ENCODE assay signal across 20 cellular contexts in the genomic region with DNA sequence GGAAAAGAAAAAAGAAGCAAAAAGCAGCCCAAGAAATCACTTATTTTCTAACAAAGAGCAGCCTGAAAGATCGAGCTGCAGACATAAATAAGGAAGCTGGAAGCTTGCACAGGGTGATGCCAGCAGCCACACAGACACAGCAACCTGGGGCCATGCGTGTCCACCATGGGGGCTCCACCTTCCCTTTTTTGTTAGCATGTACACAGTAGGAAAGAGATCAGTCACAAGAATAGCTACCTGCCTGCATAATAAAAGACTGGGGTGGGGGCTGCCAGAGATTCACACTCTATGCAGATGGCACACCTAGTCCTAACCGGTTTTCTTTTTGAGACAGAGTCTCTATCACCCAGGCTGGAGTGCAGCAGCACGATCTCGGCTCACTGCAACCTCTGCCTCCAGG.
"Had no signal": no experiment of that assay in that cellular context is flagged by ENCODE, and none has a peak within 500 bp of the region (broad histone marks: within the 10 kb centered on the region; RNA-seq: fewer than 3 reads in every experiment).

No MANE protein-coding gene starts in this region.

- H3K4me3 ChIP-seq: cardiac muscle cell, esophagus muscularis mucosa, lung, prostate gland, skin epidermis, upper lobe of left lung had no signal

- DNase-seq: activated B cell treated with CpG ODN at 0.5 μM for 24 hours; activated CD4-positive, alpha-beta memory T cell treated with anti-CD3 and anti-CD28 coated beads, Interleukin-2, amount 10 ng/mL, durations not matched to agents 7 days and 5 days; activated CD4-positive, alpha-beta T cell treated with anti-CD3 and anti-CD28 coated beads for 4 hours; activated CD8-positive, alpha-beta memory T cell treated with anti-CD3 and anti-CD28 coated beads, Interleukin-2, amount 10 ng/mL, durations not matched to agents 7 days and 5 days; activated naive CD4-positive, alpha-beta T cell; activated naive CD8-positive, alpha-beta T cell treated with anti-CD3 and anti-CD28 coated beads for 36 hours; amniotic stem cell; effector CD8-positive, alpha-beta T cell; nephron progenitor cell; right cardiac atrium; upper lobe of left lung had no signal

- H3K36me3 ChIP-seq: cardiac muscle cell, esophagus muscularis mucosa, prostate gland had no signal

- ATAC-seq: activated CD8-positive, alpha-beta memory T cell treated with anti-CD3 and anti-CD28 coated beads, Interleukin-2, amount 10 ng/mL, durations not matched to agents 7 days and 5 days; right cardiac atrium had no signal

- H3K27me3 Mint-ChIP-seq: activated B cell treated with CpG ODN at 0.5 μM for 24 hours; activated CD4-positive, alpha-beta memory T cell treated with anti-CD3 and anti-CD28 coated beads, Interleukin-2, amount 10 ng/mL, durations not matched to agents 7 days and 5 days; activated CD8-positive, alpha-beta memory T cell treated with anti-CD3 and anti-CD28 coated beads, Interleukin-2, amount 10 ng/mL, durations not matched to agents 7 days and 5 days; activated naive CD8-positive, alpha-beta T cell treated with anti-CD3 and anti-CD28 coated beads for 36 hours; dendritic cell treated with granulocyte-macrophage colony-stimulating factor and Interleukin-4, amounts not matched to agents 40 ng/mL and 50 ng/mL, for 4 days; stimulated activated naive CD8-positive, alpha-beta T cell treated with anti-CD3 and anti-CD28 coated beads, Interleukin-15, Interleukin-2, amounts not matched to agents 100 ng/mL and 50 ng/mL, for 24 hours had no signal

- H3K27ac ChIP-seq: cardiac muscle cell, esophagus muscularis mucosa, prostate gland, skin epidermis, upper lobe of left lung had no signal

- H3K9me3 ChIP-seq: esophagus muscularis mucosa, prostate gland, upper lobe of left lung had no signal

- H3K27ac Mint-ChIP-seq: activated B cell treated with CpG ODN at 0.5 μM for 24 hours; activated CD4-positive, alpha-beta memory T cell treated with anti-CD3 and anti-CD28 coated beads, Interleukin-2, amount 10 ng/mL, durations not matched to agents 7 days and 5 days; activated CD8-positive, alpha-beta memory T cell treated with anti-CD3 and anti-CD28 coated beads, Interleukin-2, amount 10 ng/mL, durations not matched to agents 7 days and 5 days; activated naive CD8-positive, alpha-beta T cell treated with anti-CD3 and anti-CD28 coated beads for 36 hours; dendritic cell treated with granulocyte-macrophage colony-stimulating factor and Interleukin-4, amounts not matched to agents 40 ng/mL and 50 ng/mL, for 4 days; mesothelial cell of epicardium; nephron progenitor cell; stimulated activated naive CD8-positive, alpha-beta T cell treated with anti-CD3 and anti-CD28 coated beads, Interleukin-15, Interleukin-2, amounts not matched to agents 100 ng/mL and 50 ng/mL, for 24 hours; T-helper 1 cell treated with Interleukin-12 subunit alpha and Interleukin-12 subunit beta and Interleukin-4 antibody, amounts not matched to agents 30 μg/mL and 1 μg/mL, for 36 hours had no signal

- H3K4me3 Mint-ChIP-seq: activated B cell treated with CpG ODN at 0.5 μM for 24 hours; activated CD4-positive, alpha-beta memory T cell treated with anti-CD3 and anti-CD28 coated beads, Interleukin-2, amount 10 ng/mL, durations not matched to agents 7 days and 5 days; activated CD8-positive, alpha-beta memory T cell treated with anti-CD3 and anti-CD28 coated beads, Interleukin-2, amount 10 ng/mL, durations not matched to agents 7 days and 5 days; activated naive CD8-positive, alpha-beta T cell treated with anti-CD3 and anti-CD28 coated beads for 36 hours; dendritic cell treated with granulocyte-macrophage colony-stimulating factor and Interleukin-4, amounts not matched to agents 40 ng/mL and 50 ng/mL, for 4 days; mesothelial cell of epicardium; nephron progenitor cell; stimulated activated naive CD8-positive, alpha-beta T cell treated with anti-CD3 and anti-CD28 coated beads, Interleukin-15, Interleukin-2, amounts not matched to agents 100 ng/mL and 50 ng/mL, for 24 hours; T-helper 1 cell treated with Interleukin-12 subunit alpha and Interleukin-12 subunit beta and Interleukin-4 antibody, amounts not matched to agents 30 μg/mL and 1 μg/mL, for 36 hours had no signal

- H3K9me3 Mint-ChIP-seq: activated B cell treated with CpG ODN at 0.5 μM for 24 hours; activated CD4-positive, alpha-beta memory T cell treated with anti-CD3 and anti-CD28 coated beads, Interleukin-2, amount 10 ng/mL, durations not matched to agents 7 days and 5 days; activated naive CD8-positive, alpha-beta T cell treated with anti-CD3 and anti-CD28 coated beads for 36 hours; mesothelial cell of epicardium; stimulated activated naive CD8-positive, alpha-beta T cell treated with anti-CD3 and anti-CD28 coated beads, Interleukin-15, Interleukin-2, amounts not matched to agents 100 ng/mL and 50 ng/mL, for 24 hours; T-helper 1 cell treated with Interleukin-12 subunit alpha and Interleukin-12 subunit beta and Interleukin-4 antibody, amounts not matched to agents 30 μg/mL and 1 μg/mL, for 36 hours had no signal

- H3K36me3 Mint-ChIP-seq: mesothelial cell of epicardium had no signal

- H3K27me3 ChIP-seq: cardiac muscle cell, esophagus muscularis mucosa, upper lobe of left lung had no signal
